In the genomic region with DNA sequence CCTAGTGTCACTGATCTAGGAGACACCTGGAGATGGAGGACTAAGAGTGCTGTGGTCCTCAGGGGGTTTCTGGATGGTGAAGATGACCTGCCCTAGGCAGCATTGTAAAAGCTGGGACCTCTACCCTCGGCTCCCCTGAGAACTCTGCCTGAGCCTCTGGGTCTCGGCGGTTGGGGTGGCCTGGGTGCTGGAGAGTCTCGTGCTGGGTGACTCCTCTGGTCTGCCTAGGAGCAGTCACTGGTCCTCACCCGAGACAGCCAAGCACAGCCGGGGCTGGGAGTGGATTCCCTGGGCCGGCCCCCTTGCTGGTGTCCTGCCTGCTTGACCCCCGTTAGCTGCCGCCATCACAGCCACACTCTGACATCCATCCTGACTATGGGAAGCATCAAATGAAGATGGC, we compare ENCODE assay signal across 1 cellular context.
TF ChIP-seq lines count a peak whose summit lies in the region.

No MANE protein-coding gene starts in this region.

TF ChIP-seq in HepG2, 621 proteins besides CTCF, POLR2A, EP300 and RAD21 (continued from another document):
- TF ChIP-seq, protein P1, sequence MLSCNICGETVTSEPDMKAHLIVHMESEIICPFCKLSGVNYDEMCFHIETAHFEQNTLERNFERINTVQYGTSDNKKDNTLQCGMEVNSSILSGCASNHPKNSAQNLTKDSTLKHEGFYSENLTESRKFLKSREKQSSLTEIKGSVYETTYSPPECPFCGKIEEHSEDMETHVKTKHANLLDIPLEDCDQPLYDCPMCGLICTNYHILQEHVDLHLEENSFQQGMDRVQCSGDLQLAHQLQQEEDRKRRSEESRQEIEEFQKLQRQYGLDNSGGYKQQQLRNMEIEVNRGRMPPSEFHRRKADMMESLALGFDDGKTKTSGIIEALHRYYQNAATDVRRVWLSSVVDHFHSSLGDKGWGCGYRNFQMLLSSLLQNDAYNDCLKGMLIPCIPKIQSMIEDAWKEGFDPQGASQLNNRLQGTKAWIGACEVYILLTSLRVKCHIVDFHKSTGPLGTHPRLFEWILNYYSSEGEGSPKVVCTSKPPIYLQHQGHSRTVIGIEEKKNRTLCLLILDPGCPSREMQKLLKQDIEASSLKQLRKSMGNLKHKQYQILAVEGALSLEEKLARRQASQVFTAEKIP (CRISPR knock-in tag; IDR thresholded peaks at IDR 0.05; ENCODE audit: borderline replicate concordance) = no peak
- no peak for TF ChIP-seq KDM4B (CRISPR knock-in tag; IDR thresholded peaks at IDR 0.05)
